Comparison of ENCODE assay signal across 2 cellular contexts in the genomic region with DNA sequence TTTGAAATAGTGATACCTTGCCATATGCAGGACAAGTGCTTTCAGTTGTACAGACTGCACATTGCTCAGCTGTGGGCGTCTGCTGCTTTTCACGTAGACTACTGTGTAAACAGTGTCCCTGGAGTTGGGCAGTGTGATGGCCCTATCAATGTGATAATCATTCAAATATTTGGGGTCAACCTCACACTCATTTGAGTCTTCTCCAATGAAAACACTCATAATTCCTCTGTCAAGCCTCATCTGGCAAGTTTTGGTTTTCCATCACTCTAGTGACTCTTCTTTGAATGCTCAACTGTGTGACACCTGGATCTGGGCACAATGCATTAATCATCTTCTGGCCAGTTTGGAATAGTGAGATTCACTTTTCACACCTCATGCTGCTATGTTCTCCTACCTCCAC.
TF ChIP-seq lines count a peak whose summit lies in the region.

No MANE protein-coding gene starts in this region.

TF ChIP-seq in A549, 52 proteins besides CTCF, POLR2A, EP300 and RAD21 (continued from another document):
- TF ChIP-seq SMC3 (IDR thresholded peaks at IDR 0.05) = no peak
- no peak for TF ChIP-seq RNF2 (IDR thresholded peaks at IDR 0.05; ENCODE audit: borderline replicate concordance, low read depth)
- TF ChIP-seq JUNB (IDR thresholded peaks at IDR 0.05) = no peak
- no peak for TF ChIP-seq ZNF302 (CRISPR knock-in tag; IDR thresholded peaks at IDR 0.05)
- no peak for TF ChIP-seq TFCP2L1 (CRISPR knock-in tag; IDR thresholded peaks at IDR 0.05)

TF ChIP-seq in IMR-90, 13 proteins besides CTCF, POLR2A, EP300 and RAD21 (continued from another document):
- TF ChIP-seq, protein P1, sequence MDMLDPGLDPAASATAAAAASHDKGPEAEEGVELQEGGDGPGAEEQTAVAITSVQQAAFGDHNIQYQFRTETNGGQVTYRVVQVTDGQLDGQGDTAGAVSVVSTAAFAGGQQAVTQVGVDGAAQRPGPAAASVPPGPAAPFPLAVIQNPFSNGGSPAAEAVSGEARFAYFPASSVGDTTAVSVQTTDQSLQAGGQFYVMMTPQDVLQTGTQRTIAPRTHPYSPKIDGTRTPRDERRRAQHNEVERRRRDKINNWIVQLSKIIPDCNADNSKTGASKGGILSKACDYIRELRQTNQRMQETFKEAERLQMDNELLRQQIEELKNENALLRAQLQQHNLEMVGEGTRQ (IDR thresholded peaks at IDR 0.05; ENCODE audit: low read depth, low read length) = no peak
- TF ChIP-seq MAZ (IDR thresholded peaks at IDR 0.05; ENCODE audit: borderline replicate concordance, low read depth, low read length) (no peak), NFE2L2 (IDR thresholded peaks at IDR 0.05; ENCODE audit: low read depth, low read length) (no peak), FOS (IDR thresholded peaks at IDR 0.05; ENCODE audit: low read depth, low read length) (no peak), MXI1 (IDR thresholded peaks at IDR 0.05; ENCODE audit: borderline replicate concordance, low read depth, low read length) (no peak)
- TF ChIP-seq, protein P2, sequence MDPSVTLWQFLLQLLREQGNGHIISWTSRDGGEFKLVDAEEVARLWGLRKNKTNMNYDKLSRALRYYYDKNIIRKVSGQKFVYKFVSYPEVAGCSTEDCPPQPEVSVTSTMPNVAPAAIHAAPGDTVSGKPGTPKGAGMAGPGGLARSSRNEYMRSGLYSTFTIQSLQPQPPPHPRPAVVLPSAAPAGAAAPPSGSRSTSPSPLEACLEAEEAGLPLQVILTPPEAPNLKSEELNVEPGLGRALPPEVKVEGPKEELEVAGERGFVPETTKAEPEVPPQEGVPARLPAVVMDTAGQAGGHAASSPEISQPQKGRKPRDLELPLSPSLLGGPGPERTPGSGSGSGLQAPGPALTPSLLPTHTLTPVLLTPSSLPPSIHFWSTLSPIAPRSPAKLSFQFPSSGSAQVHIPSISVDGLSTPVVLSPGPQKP (IDR thresholded peaks at IDR 0.05; ENCODE audit: borderline replicate concordance, low read depth, low read length) = no peak
TF ChIP-seq in IMR-90: peak in this region for 0.
